ENCODE assay signal across 8 cellular contexts in genomic region chr1:32761253-32761877, GRCh38. TPM values are rescaled to one million over a fixed set of nuclear protein-coding genes. Genes with fewer than 3 reads are reported as not detected.
DNase-seq lines count a peak whose midpoint lies in the region; FAIRE-seq and TF ChIP-seq lines count a peak whose summit lies in the region.

No MANE protein-coding gene starts in this region.

- no peak overlapping the region for H4K8ac ChIP-seq in mesendoderm (ENCODE audit: low read depth, low read length)

- H4K5ac ChIP-seq in mesendoderm (ENCODE audit: low read length) = no peak overlapping the region

- peak overlapping the region; percentile 70 for H3K4me3 Mint-ChIP-seq in astrocyte (ENCODE audit: unreplicated experiment)

- H2BK5ac ChIP-seq in mesendoderm (ENCODE audit: low read length) = no peak overlapping the region

- no peak overlapping the region for H3K4me3 ChIP-seq in BLaER1
- H3K4me3 ChIP-seq in astrocyte (ENCODE audit: insufficient read depth, low read depth, low read length) = no peak overlapping the region
- H3K4me3 ChIP-seq in mesendoderm (ENCODE audit: low read length) = no peak overlapping the region

- H3K56ac ChIP-seq in mesendoderm (ENCODE audit: low read length) = peak overlapping the region; percentile 54

- H3K4me1 ChIP-seq in BLaER1 (peaks cover 88% of the 10 kb centered on the region), astrocyte (ENCODE audit: insufficient read depth, low read length) (peaks cover 40% of the 10 kb centered on the region), mesendoderm (ENCODE audit: control insufficient read depth, low read depth, low read length) (peaks cover 49% of the 10 kb centered on the region)

- H3K79me1 ChIP-seq in mesendoderm (ENCODE audit: low read length) = peaks cover 11% of the 10 kb centered on the region

- peak overlapping the region; percentile 96 for H3K27ac Mint-ChIP-seq in astrocyte (ENCODE audit: unreplicated experiment)

- H3K4me2 ChIP-seq in BLaER1 = peak overlapping the region; percentile 51
- peak overlapping the region; percentile 72 for H3K4me2 ChIP-seq in astrocyte (ENCODE audit: low read length)
- no peak overlapping the region for H3K4me2 ChIP-seq in mesendoderm (ENCODE audit: low read length)

- H3K4me1 Mint-ChIP-seq in astrocyte (ENCODE audit: low read depth, unreplicated experiment) = peaks cover 59% of the 10 kb centered on the region

- H3K36me3 Mint-ChIP-seq in astrocyte (ENCODE audit: low read depth, unreplicated experiment) = peaks cover 15% of the 10 kb centered on the region

- peaks cover 2% of the 10 kb centered on the region for H3K9me3 Mint-ChIP-seq in astrocyte (ENCODE audit: unreplicated experiment)

- H3K23ac ChIP-seq in mesendoderm (ENCODE audit: low read length) = no peak overlapping the region

- peaks cover 58% of the 10 kb centered on the region for H3K79me2 ChIP-seq in astrocyte (ENCODE audit: insufficient read depth, low read length)
- H3K79me2 ChIP-seq in mesendoderm (ENCODE audit: control insufficient read depth, insufficient read depth, low read length) = peaks cover 29% of the 10 kb centered on the region

- H4K20me1 ChIP-seq in BLaER1 = peaks cover 12% of the 10 kb centered on the region; the same call in 1 of the 2 replicates
- peaks cover 11% of the 10 kb centered on the region for H4K20me1 ChIP-seq in astrocyte (ENCODE audit: insufficient read depth, low read length)

- H2BK15ac ChIP-seq in mesendoderm (replicated peaks; ENCODE audit: low read depth) = no peak overlapping the region

- H3K9me3 ChIP-seq in BLaER1 (no peaks in the 10 kb centered on the region), astrocyte (ENCODE audit: insufficient read depth, low read depth, low read length) (no peaks in the 10 kb centered on the region)

- H3K4ac ChIP-seq in mesendoderm (ENCODE audit: low read depth, low read length) = no peak overlapping the region

- no peak overlapping the region for H3K9ac ChIP-seq in BLaER1
- peak overlapping the region; percentile 19 for H3K9ac ChIP-seq in astrocyte (ENCODE audit: low read length)
- no peak overlapping the region for H3K9ac ChIP-seq in mesendoderm (ENCODE audit: low read length)

- no peak overlapping the region for H2AFZ ChIP-seq in astrocyte (ENCODE audit: low read depth, low read length)

- H2BK120ac ChIP-seq in mesendoderm (ENCODE audit: low read depth, low read length) = no peak overlapping the region

- peak; percentile 66 for DNase-seq in HT1080 (ENCODE audit: low read depth)
- DNase-seq in astrocyte (ENCODE audit: low read depth) = peak; percentile 87
- DNase-seq in mesendoderm = peak; percentile 77
- DNase-seq in activated gamma-delta T cell treated with Interleukin-2 at 50 U/mL for 16 hours = no peak
- DNase-seq in NCI-H1048 (lab: John Stamatoyannopoulos, UW) = no peak
- no peak for DNase-seq in GM20000 (ENCODE audit: low spot score)
- no peak for DNase-seq in inferior parietal cortex (ENCODE audit: extremely low spot score)

- TF ChIP-seq CTCF in astrocyte (IDR thresholded peaks at IDR 0.05; ENCODE audit: insufficient read depth, low read depth, low read length) (no peak), GM20000 (IDR thresholded peaks at IDR 0.05; ENCODE audit: extremely low read depth, missing control alignments) (no peak)

- no peaks in the 10 kb centered on the region for H3K27me3 Mint-ChIP-seq in astrocyte (ENCODE audit: low read depth, unreplicated experiment)

- H3K27me3 ChIP-seq in BLaER1 (no peaks in the 10 kb centered on the region), astrocyte (ENCODE audit: insufficient read depth, low read length) (no peaks in the 10 kb centered on the region), mesendoderm (ENCODE audit: insufficient read depth, low read length, poor library complexity) (no peaks in the 10 kb centered on the region)

- FAIRE-seq in astrocyte (lab: Jason Lieb, UNC) = no peak

- H2AK5ac ChIP-seq in mesendoderm (ENCODE audit: low read length) = no peak overlapping the region

- WGBS in mesendoderm (ENCODE audit: extremely low coverage, insufficient coverage, low lambda C conversion rate) = no CpG with 5 or more reads among the region's 10 CpGs

- H3K36me3 ChIP-seq in BLaER1 (no peaks in the 10 kb centered on the region), astrocyte (ENCODE audit: insufficient read depth, low read length) (no peaks in the 10 kb centered on the region), mesendoderm (ENCODE audit: control insufficient read depth, insufficient read depth, low read length) (no peaks in the 10 kb centered on the region)

- H3K18ac ChIP-seq in mesendoderm (ENCODE audit: low read length) = no peak overlapping the region

- H3K27ac ChIP-seq in BLaER1 (peak overlapping the region; percentile 18; the same call in 1 of the 2 replicates), astrocyte (ENCODE audit: low read depth, low read length) (peak overlapping the region; percentile 82), mesendoderm (ENCODE audit: low read depth, low read length) (peak overlapping the region; percentile 8)

RNA-seq across cellular contexts. Expression of gene YARS1, which starts 55.8 kb away (rescaled TPM):
- total RNA-seq in HT1080 (2014; rRNA removed; shearing (Covaris generic)) = 165 and 185 TPM in 2 replicates
- polyA plus RNA-seq in HT1080 (2015; cell fraction: cytosol; rRNA removed) = 163 and 164 TPM in 2 replicates
- polyA plus RNA-seq in HT1080 (2015; cell fraction: nucleus; rRNA removed) = 226 and 264 TPM in 2 replicates
- 214 and 219 TPM in 2 replicates for total RNA-seq in astrocyte
- 217 TPM for polyA plus RNA-seq in mesendoderm (2013, experiment 1 of 2)
- polyA plus RNA-seq in mesendoderm (2013, experiment 2 of 2) = 220 TPM

RNA-seq across cellular contexts. Expression of gene S100PBP, which starts 56.1 kb away (rescaled TPM):
- total RNA-seq in HT1080 (2014; rRNA removed; shearing (Covaris generic)) = 16.8 TPM in 2 replicates
- 16.4 and 18.4 TPM in 2 replicates for polyA plus RNA-seq in HT1080 (2015; cell fraction: cytosol; rRNA removed)
- polyA plus RNA-seq in HT1080 (2015; cell fraction: nucleus; rRNA removed) = 53.0 and 72.8 TPM in 2 replicates
- 39.9 and 40.3 TPM in 2 replicates for total RNA-seq in astrocyte
- 15.2 TPM for polyA plus RNA-seq in mesendoderm (2013, experiment 1 of 2)
- polyA plus RNA-seq in mesendoderm (2013, experiment 2 of 2) = 15.5 TPM

RNA-seq across cellular contexts. Expression of gene SYNC, which starts 58.8 kb away (rescaled TPM):
- 3.2 and 4.8 TPM in 2 replicates for total RNA-seq in HT1080 (2014; rRNA removed; shearing (Covaris generic))
- 4.0 and 4.1 TPM in 2 replicates for polyA plus RNA-seq in HT1080 (2015; cell fraction: cytosol; rRNA removed)
- 2.6 and 4.4 TPM in 2 replicates for polyA plus RNA-seq in HT1080 (2015; cell fraction: nucleus; rRNA removed)
- 20.6 and 23.7 TPM in 2 replicates for total RNA-seq in astrocyte
- 0.11 TPM for polyA plus RNA-seq in mesendoderm (2013, experiment 1 of 2)
- 0.06 TPM for polyA plus RNA-seq in mesendoderm (2013, experiment 2 of 2)

Comparison
In these comparisons a context has a peak if more than half of its experiments do, and no peak if none do; other contexts are left out.
1. H3K27ac ChIP-seq: peak in every context shown above with its lines; median percentile 82 in astrocyte; 18 in BLaER1; 8 in mesendoderm.
2. DNase-seq: peak in HT1080 (single experiment), astrocyte (single experiment) and mesendoderm (single experiment); none in activated gamma-delta T cell treated with Interleukin-2 at 50 U/mL for 16 hours (single experiment), NCI-H1048 (single experiment), GM20000 (single experiment) and inferior parietal cortex (single experiment).